ENCODE assay signal across 1 cellular context in genomic region chr1:52056110-52056936, GRCh38.
TF ChIP-seq lines count a peak whose summit lies in the region.

TSS of gene BTF3L4 (plus strand) at chr1:52056295. CDS start at chr1:52059848, 3,553 bp downstream.

TF ChIP-seq in HepG2, 621 proteins besides CTCF, POLR2A, EP300 and RAD21 (continued from another document and continues in another):
- TF ChIP-seq, protein P1, sequence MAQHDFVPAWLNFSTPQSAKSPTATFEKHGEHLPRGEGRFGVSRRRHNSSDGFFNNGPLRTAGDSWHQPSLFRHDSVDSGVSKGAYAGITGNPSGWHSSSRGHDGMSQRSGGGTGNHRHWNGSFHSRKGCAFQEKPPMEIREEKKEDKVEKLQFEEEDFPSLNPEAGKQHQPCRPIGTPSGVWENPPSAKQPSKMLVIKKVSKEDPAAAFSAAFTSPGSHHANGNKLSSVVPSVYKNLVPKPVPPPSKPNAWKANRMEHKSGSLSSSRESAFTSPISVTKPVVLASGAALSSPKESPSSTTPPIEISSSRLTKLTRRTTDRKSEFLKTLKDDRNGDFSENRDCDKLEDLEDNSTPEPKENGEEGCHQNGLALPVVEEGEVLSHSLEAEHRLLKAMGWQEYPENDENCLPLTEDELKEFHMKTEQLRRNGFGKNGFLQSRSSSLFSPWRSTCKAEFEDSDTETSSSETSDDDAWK (CRISPR knock-in tag; IDR thresholded peaks at IDR 0.05): no peak
- peak; percentile 85; the same call in 1 of the 2 replicates for TF ChIP-seq ZSCAN21 (CRISPR knock-in tag; IDR thresholded peaks at IDR 0.05; ENCODE audit: borderline replicate concordance)
- TF ChIP-seq ZNF605 (CRISPR knock-in tag; IDR thresholded peaks at IDR 0.05): peak; percentile 68
- no peak for TF ChIP-seq KAT2B (IDR thresholded peaks at IDR 0.05; ENCODE audit: borderline replicate concordance, low read depth, low read length)
- TF ChIP-seq, protein P2, sequence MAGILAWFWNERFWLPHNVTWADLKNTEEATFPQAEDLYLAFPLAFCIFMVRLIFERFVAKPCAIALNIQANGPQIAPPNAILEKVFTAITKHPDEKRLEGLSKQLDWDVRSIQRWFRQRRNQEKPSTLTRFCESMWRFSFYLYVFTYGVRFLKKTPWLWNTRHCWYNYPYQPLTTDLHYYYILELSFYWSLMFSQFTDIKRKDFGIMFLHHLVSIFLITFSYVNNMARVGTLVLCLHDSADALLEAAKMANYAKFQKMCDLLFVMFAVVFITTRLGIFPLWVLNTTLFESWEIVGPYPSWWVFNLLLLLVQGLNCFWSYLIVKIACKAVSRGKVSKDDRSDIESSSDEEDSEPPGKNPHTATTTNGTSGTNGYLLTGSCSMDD (CRISPR knock-in tag; IDR thresholded peaks at IDR 0.05): no peak
- no peak for TF ChIP-seq ZBTB3 (CRISPR knock-in tag; IDR thresholded peaks at IDR 0.05; ENCODE audit: borderline replicate concordance, low read depth)
- TF ChIP-seq ZHX1 (CRISPR knock-in tag; IDR thresholded peaks at IDR 0.05; ENCODE audit: low read depth): peak; percentile 69; the same call in 1 of the 2 replicates
- TF ChIP-seq DRAP1 (CRISPR knock-in tag; IDR thresholded peaks at IDR 0.05): peak; percentile 90
- TF ChIP-seq IRF2 (CRISPR knock-in tag; IDR thresholded peaks at IDR 0.05): peak; percentile 70; the same call in 1 of the 2 replicates
- no peak for TF ChIP-seq SRF (IDR thresholded peaks at IDR 0.05; ENCODE audit: low read depth, low read length)
- no peak for TF ChIP-seq SIX4 (CRISPR knock-in tag; IDR thresholded peaks at IDR 0.05)
- TF ChIP-seq HCFC1 (IDR thresholded peaks at IDR 0.05; ENCODE audit: low read depth, low read length): peak; percentile 59; the same call in 1 of the 2 replicates
- peak; percentile 91 for TF ChIP-seq GABPB1 (CRISPR knock-in tag; IDR thresholded peaks at IDR 0.05)
- no peak for TF ChIP-seq ZNF720 (CRISPR knock-in tag; IDR thresholded peaks at IDR 0.05)
- TF ChIP-seq ZNF770 (CRISPR knock-in tag; IDR thresholded peaks at IDR 0.05): no peak
- TF ChIP-seq SPEN (CRISPR knock-in tag; IDR thresholded peaks at IDR 0.05; ENCODE audit: low read depth): no peak; the same call in 1 of the 2 replicates
- TF ChIP-seq, protein P3, sequence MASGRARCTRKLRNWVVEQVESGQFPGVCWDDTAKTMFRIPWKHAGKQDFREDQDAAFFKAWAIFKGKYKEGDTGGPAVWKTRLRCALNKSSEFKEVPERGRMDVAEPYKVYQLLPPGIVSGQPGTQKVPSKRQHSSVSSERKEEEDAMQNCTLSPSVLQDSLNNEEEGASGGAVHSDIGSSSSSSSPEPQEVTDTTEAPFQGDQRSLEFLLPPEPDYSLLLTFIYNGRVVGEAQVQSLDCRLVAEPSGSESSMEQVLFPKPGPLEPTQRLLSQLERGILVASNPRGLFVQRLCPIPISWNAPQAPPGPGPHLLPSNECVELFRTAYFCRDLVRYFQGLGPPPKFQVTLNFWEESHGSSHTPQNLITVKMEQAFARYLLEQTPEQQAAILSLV (CRISPR knock-in tag; IDR thresholded peaks at IDR 0.05; ENCODE audit: borderline replicate concordance): peak; percentile 86; the same call in 1 of the 2 replicates
- TF ChIP-seq TCF7 (IDR thresholded peaks at IDR 0.05; ENCODE audit: low read depth): no peak
- no peak for TF ChIP-seq ZNF333 (CRISPR knock-in tag; IDR thresholded peaks at IDR 0.05; ENCODE audit: borderline replicate concordance)
- no peak for TF ChIP-seq IRX3 (CRISPR knock-in tag; IDR thresholded peaks at IDR 0.05; ENCODE audit: borderline replicate concordance, low read depth)
- peak; percentile 65; the same call in 1 of the 2 replicates for TF ChIP-seq DNMT1 (CRISPR knock-in tag; IDR thresholded peaks at IDR 0.05)
- TF ChIP-seq KDM3A (CRISPR knock-in tag; IDR thresholded peaks at IDR 0.05; ENCODE audit: low read depth): peak; percentile 61; the same call in 1 of the 2 replicates
- no peak for TF ChIP-seq TCF7L2 (IDR thresholded peaks at IDR 0.05; ENCODE audit: low read depth, low read length)
- TF ChIP-seq SIN3A (IDR thresholded peaks at IDR 0.05; ENCODE audit: borderline replicate concordance, low read depth, low read length): peak; percentile 60; the same call in 1 of the 2 replicates
- peak; percentile 74 for TF ChIP-seq HOXD1 (CRISPR knock-in tag; IDR thresholded peaks at IDR 0.05)
- TF ChIP-seq ZNF296 (CRISPR knock-in tag; conservative IDR thresholded peaks at IDR 0.05): no peak
- TF ChIP-seq ZBTB39 (CRISPR knock-in tag; IDR thresholded peaks at IDR 0.05): no peak
- TF ChIP-seq, protein P4, sequence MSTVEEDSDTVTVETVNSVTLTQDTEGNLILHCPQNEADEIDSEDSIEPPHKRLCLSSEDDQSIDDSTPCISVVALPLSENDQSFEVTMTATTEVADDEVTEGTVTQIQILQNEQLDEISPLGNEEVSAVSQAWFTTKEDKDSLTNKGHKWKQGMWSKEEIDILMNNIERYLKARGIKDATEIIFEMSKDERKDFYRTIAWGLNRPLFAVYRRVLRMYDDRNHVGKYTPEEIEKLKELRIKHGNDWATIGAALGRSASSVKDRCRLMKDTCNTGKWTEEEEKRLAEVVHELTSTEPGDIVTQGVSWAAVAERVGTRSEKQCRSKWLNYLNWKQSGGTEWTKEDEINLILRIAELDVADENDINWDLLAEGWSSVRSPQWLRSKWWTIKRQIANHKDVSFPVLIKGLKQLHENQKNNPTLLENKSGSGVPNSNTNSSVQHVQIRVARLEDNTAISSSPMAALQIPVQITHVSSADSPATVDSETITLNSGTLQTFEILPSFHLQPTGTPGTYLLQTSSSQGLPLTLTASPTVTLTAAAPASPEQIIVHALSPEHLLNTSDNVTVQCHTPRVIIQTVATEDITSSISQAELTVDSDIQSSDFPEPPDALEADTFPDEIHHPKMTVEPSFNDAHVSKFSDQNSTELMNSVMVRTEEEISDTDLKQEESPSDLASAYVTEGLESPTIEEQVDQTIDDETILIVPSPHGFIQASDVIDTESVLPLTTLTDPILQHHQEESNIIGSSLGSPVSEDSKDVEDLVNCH (CRISPR knock-in tag; IDR thresholded peaks at IDR 0.05): no peak
- TF ChIP-seq ZNF441 (CRISPR knock-in tag; IDR thresholded peaks at IDR 0.05; ENCODE audit: borderline replicate concordance): 0 out of 2 replicates have a peak, but pooled peaks have one; percentile 47
- no peak for TF ChIP-seq ZNF256 (CRISPR knock-in tag; conservative IDR thresholded peaks at IDR 0.05)
- TF ChIP-seq JUN (CRISPR knock-in tag; IDR thresholded peaks at IDR 0.05): no peak
- TF ChIP-seq NCOA2 (CRISPR knock-in tag; IDR thresholded peaks at IDR 0.05): 0 out of 2 replicates have a peak, but pooled peaks have one; percentile 5
- TF ChIP-seq ZNF326 (CRISPR knock-in tag; IDR thresholded peaks at IDR 0.05; ENCODE audit: borderline replicate concordance): no peak
- TF ChIP-seq ZKSCAN5 (CRISPR knock-in tag; IDR thresholded peaks at IDR 0.05): no peak
- no peak for TF ChIP-seq STAT5B (CRISPR knock-in tag; IDR thresholded peaks at IDR 0.05)
- TF ChIP-seq ATAD3A (CRISPR knock-in tag; IDR thresholded peaks at IDR 0.05): no peak
- 0 out of 2 replicates have a peak, but pooled peaks have one; percentile 31 for TF ChIP-seq GFI1 (CRISPR knock-in tag; IDR thresholded peaks at IDR 0.05; ENCODE audit: borderline replicate concordance)
- no peak for TF ChIP-seq ELF4 (CRISPR knock-in tag; IDR thresholded peaks at IDR 0.05; ENCODE audit: borderline replicate concordance)
- peak; percentile 38; the same call in 1 of the 2 replicates for TF ChIP-seq SKIL (CRISPR knock-in tag; IDR thresholded peaks at IDR 0.05; ENCODE audit: borderline replicate concordance)
- TF ChIP-seq, protein P5, sequence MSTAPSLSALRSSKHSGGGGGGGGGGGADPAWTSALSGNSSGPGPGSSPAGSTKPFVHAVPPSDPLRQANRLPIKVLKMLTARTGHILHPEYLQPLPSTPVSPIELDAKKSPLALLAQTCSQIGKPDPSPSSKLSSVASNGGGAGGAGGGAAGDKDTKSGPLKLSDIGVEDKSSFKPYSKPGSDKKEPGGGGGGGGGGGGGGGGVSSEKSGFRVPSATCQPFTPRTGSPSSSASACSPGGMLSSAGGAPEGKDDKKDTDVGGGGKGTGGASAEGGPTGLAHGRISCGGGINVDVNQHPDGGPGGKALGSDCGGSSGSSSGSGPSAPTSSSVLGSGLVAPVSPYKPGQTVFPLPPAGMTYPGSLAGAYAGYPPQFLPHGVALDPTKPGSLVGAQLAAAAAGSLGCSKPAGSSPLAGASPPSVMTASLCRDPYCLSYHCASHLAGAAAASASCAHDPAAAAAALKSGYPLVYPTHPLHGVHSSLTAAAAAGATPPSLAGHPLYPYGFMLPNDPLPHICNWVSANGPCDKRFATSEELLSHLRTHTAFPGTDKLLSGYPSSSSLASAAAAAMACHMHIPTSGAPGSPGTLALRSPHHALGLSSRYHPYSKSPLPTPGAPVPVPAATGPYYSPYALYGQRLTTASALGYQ (CRISPR knock-in tag; IDR thresholded peaks at IDR 0.05): no peak
- TF ChIP-seq CENPT (CRISPR knock-in tag; IDR thresholded peaks at IDR 0.05; ENCODE audit: low read depth): no peak
- TF ChIP-seq ZNF552 (CRISPR knock-in tag; IDR thresholded peaks at IDR 0.05; ENCODE audit: borderline replicate concordance): no peak
- TF ChIP-seq ZNF18 (CRISPR knock-in tag; IDR thresholded peaks at IDR 0.05; ENCODE audit: insufficient replicate concordance): peak; percentile 47
